Comparison of ENCODE assay signal across 19 cellular contexts in the genomic region with DNA sequence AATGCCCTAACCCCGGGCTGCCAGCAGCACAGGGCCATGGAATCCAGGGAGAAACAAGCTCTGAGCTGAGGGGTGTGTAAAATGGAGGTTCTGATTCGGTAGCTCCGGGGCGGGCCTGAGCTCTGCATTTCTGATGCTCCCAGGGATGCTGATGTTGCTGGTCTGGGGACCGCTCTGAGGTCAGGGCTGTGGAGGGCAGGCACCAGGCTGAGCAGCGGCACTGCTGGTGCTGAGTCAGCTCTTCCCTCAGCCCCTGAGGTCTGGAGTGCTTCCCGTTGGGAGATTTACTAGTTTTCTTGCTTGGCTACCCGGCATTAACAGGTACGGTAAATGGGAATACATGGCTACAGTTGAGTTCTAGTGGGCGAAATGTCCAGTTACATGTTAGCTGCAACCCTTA. TPM values are rescaled to one million over a fixed set of nuclear protein-coding genes. Genes with fewer than 3 reads are reported as not detected.
DNase-seq lines count a peak whose midpoint lies in the region; ATAC-seq and TF ChIP-seq lines count a peak whose summit lies in the region.
"Had no signal": no experiment of that assay in that cellular context is flagged by ENCODE, and none has a peak within 500 bp of the region (broad histone marks: within the 10 kb centered on the region; RNA-seq: fewer than 3 reads in every experiment).

No MANE protein-coding gene starts in this region.

- TF ChIP-seq POLR2A in sigmoid colon (IDR thresholded peaks at IDR 0.05), result no peak

- intact Hi-C loops in Right ventricle myocardium inferior (cut with DNase I), result no loop called here
- intact Hi-C loops in cardiac septum (cut with DNase I), result no loop called here
- intact Hi-C loops in left lung (cut with DNase I), result no loop called here
- intact Hi-C loops in sigmoid colon (cut with DNase I), result no loop called here

- no peak for TF ChIP-seq CTCF in left lung (IDR thresholded peaks at IDR 0.05)
- no peak for TF ChIP-seq CTCF in sigmoid colon (IDR thresholded peaks at IDR 0.05)

- ATAC-seq in Right ventricle myocardium inferior, result peak; percentile 58
- ATAC-seq in left lung, result peak; percentile 51
- ATAC-seq in GM18502 (IDR thresholded peaks at IDR 0.05; ENCODE audit: poor library complexity, unreplicated experiment), result no peak

- H3K4me3 ChIP-seq in left lung (peak overlapping the region in 1 of 2 donors; percentile 9), sigmoid colon (peak overlapping the region in 1 of 4 donors; percentile 16)
- H3K4me3 ChIP-seq: SJCRH30 had no signal

- WGBS in sigmoid colon, 2 donors, result 81 to 88% methylated on average over 10 of the region's 10 CpGs

- H3K36me3 ChIP-seq in left lung, result no peaks in the 10 kb centered on the region
- H3K36me3 ChIP-seq in sigmoid colon, result no peaks in the 10 kb centered on the region
- H3K36me3 ChIP-seq: SJCRH30 had no signal

- no peak for DNase-seq in Right ventricle myocardium inferior (ENCODE audit: missing footprints)
- DNase-seq in cardiac septum (ENCODE audit: low spot score), result no peak
- no peak for DNase-seq in left lung
- DNase-seq in sigmoid colon, result no peak
- no peak for DNase-seq in NCI-H1105 (lab: John Stamatoyannopoulos, UW)
- DNase-seq in KG1 (lab: John Stamatoyannopoulos, UW), result no peak
- DNase-seq in GM19240 (ENCODE audit: insufficient read length, low spot score), result no peak
- DNase-seq: 8988T; activated CD4-positive, alpha-beta T cell treated with anti-CD3 and anti-CD28 coated beads for 4 hours; activated CD8-positive, alpha-beta memory T cell treated with anti-CD3 and anti-CD28 coated beads, Interleukin-2, amount 50 U/mL, for 48 hours; activated naive CD8-positive, alpha-beta T cell treated with anti-CD3 and anti-CD28 coated beads, Interleukin-2, amount 10 ng/mL, durations not matched to agents 7 days and 5 days; CD4-positive, alpha-beta T cell; cerebellar nuclear complex; EL; glutamatergic neuron; NCI-H1417 treated with DMSO at 0.1 percent for 48 hours; NCI-H446 treated with DMSO at 0.1 percent for 48 hours; SJCRH30 had no signal

- no peaks in the 10 kb centered on the region for H3K27me3 ChIP-seq in left lung
- no peaks in the 10 kb centered on the region for H3K27me3 ChIP-seq in sigmoid colon

- H3K9me3 ChIP-seq in left lung (no peaks in the 10 kb centered on the region), sigmoid colon (no peaks in the 10 kb centered on the region)
- H3K9me3 ChIP-seq: SJCRH30 had no signal

- no peak for TF ChIP-seq EP300 in sigmoid colon (IDR thresholded peaks at IDR 0.05)

- H3K27ac ChIP-seq in left lung, result peak overlapping the region; percentile 13 to 77
- peak overlapping the region; percentile 64 to 76 (median 74) for H3K27ac ChIP-seq in sigmoid colon
- H3K27ac ChIP-seq: SJCRH30 had no signal

- H3K4me1 ChIP-seq in left lung (peaks cover 9 to 29% of the 10 kb centered on the region in 2 donors), sigmoid colon (peaks cover 0 to 39% (median 20%) of the 10 kb centered on the region in 4 donors)

RNA-seq across cellular contexts. Expression of gene CST3, which starts 18.6 kb away (rescaled TPM):
- total RNA-seq in Right ventricle myocardium inferior (1,033 TPM), cardiac septum (486 TPM), left lung (100 to 1,000 TPM; 628 to 714 TPM), sigmoid colon (1,000 to 10,000 TPM in 3 of 4 donors, 100 to 1,000 TPM in 1; 693 to 1,250 (median 1,143) TPM)
- polyA plus RNA-seq in sigmoid colon, result 100 to 1,000 TPM; 344 to 429 (median 409) TPM

RNA-seq across cellular contexts. Expression of gene CST4, which starts 32.5 kb away (rescaled TPM):
- not detected for total RNA-seq in Right ventricle myocardium inferior
- not detected for total RNA-seq in cardiac septum
- not detected for total RNA-seq in left lung
- total RNA-seq in sigmoid colon, result not detected
- polyA plus RNA-seq in sigmoid colon, result not detected
- total RNA-seq: activated naive CD8-positive, alpha-beta T cell treated with anti-CD3 and anti-CD28 coated beads, Interleukin-2, amount 10 ng/mL, durations not matched to agents 7 days and 5 days; CD4-positive, alpha-beta T cell; SJCRH30 had no signal

RNA-seq across cellular contexts. Expression of gene CST9, which starts 50.7 kb away (rescaled TPM):
- not detected for total RNA-seq in Right ventricle myocardium inferior
- total RNA-seq in cardiac septum, result not detected
- total RNA-seq in left lung, result not detected
- not detected for total RNA-seq in sigmoid colon
- polyA plus RNA-seq in sigmoid colon, result not detected
- total RNA-seq: activated naive CD8-positive, alpha-beta T cell treated with anti-CD3 and anti-CD28 coated beads, Interleukin-2, amount 10 ng/mL, durations not matched to agents 7 days and 5 days; CD4-positive, alpha-beta T cell; SJCRH30 had no signal
